1 cellular context compared by ENCODE assay signal in genomic region chr21:44265734-44266270, GRCh38.
TF ChIP-seq lines count a peak whose summit lies in the region.

No MANE protein-coding gene starts in this region.

TF ChIP-seq in HepG2, 621 proteins besides CTCF, POLR2A, EP300 and RAD21 (continued from another document):
- no peak for TF ChIP-seq CSRNP1 (CRISPR knock-in tag; IDR thresholded peaks at IDR 0.05)
- TF ChIP-seq ZNF24 (IDR thresholded peaks at IDR 0.05), result no peak
- no peak for TF ChIP-seq ZNF790 (CRISPR knock-in tag; IDR thresholded peaks at IDR 0.05; ENCODE audit: borderline replicate concordance)
TF ChIP-seq in HepG2: peak in this region for 0.
